14 cellular contexts compared by ENCODE assay signal in the genomic region with DNA sequence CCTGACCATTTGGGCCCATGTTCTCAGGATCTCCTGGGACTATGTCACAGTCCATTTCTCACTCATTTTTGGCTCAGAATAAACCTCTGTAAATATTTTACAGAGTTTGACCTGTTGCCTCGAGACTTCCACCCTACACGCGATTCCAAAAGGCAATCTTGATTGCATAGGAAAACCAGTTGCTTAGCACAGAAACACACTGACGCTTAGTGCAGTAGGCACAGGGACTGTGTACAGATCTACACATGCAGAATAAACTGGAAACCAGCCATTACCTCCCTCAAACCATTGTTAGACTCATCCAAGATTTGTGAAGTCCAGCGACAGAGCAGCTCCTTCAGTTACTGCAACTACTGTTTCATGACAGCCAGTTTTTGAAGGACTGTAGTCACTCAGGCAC.
A peak's percentile ranks its signal among the peaks of the same experiment; 100 is the strongest.
DNase-seq lines count a peak whose midpoint lies in the region; ATAC-seq and TF ChIP-seq lines count a peak whose summit lies in the region.
"Had no signal": no experiment of that assay in that cellular context is flagged by ENCODE, and none has a peak within 500 bp of the region (broad histone marks: within the 10 kb centered on the region; RNA-seq: fewer than 3 reads in every experiment).

No MANE protein-coding gene starts in this region.

- peak overlapping the region; percentile 7 for H2BK20ac ChIP-seq in IMR-90 (ENCODE audit: low read depth, low read length)

- H3K27ac Mint-ChIP-seq in brain, result peak overlapping the region in 4 of 5 experiments; percentile 43 to 78 (median 66)
- H3K27ac Mint-ChIP-seq: CD8-positive, alpha-beta T cell had no signal

- POLR2A ChIA-PET in IMR-90 (lab: Charles Lee; ENCODE audit: unreplicated experiment), result no interaction called here

- no peak overlapping the region for H2BK5ac ChIP-seq in IMR-90 (ENCODE audit: low read depth, low read length, poor library complexity, severe bottlenecking)

- intact Hi-C loops in IMR-90 (cut with micrococcal nuclease), result loop anchor here (10.0 kb wide), 1 partner anchor 150 kb away; no protein-coding TSS in a partner anchor

- H3K9ac ChIP-seq in IMR-90 (ENCODE audit: low read depth, low read length), result no peak overlapping the region

- no TSS peak for BruUV-seq in IMR-90 (replicated peaks; lab: Mats Ljungman, UMichigan)

- ATAC-seq in IMR-90 (ENCODE audit: low read depth) (no peak), GM21737 (IDR thresholded peaks at IDR 0.05; ENCODE audit: unreplicated experiment) (no peak), GM21619 (IDR thresholded peaks at IDR 0.05; ENCODE audit: unreplicated experiment) (no peak)
- ATAC-seq: CD8-positive, alpha-beta T cell had no signal

- no peaks in the 10 kb centered on the region for H4K20me1 ChIP-seq in IMR-90 (ENCODE audit: insufficient read depth, low read length)

- peak overlapping the region; percentile 14 for H3K4ac ChIP-seq in IMR-90 (ENCODE audit: low read depth, low read length)

- H3K56ac ChIP-seq in IMR-90 (ENCODE audit: extremely low read depth, insufficient read depth, low read length), result no peak overlapping the region

- in situ Hi-C loops in IMR-90 (cut with MboI; ENCODE audit: low sequenced_read_pairs), result no loop called here

- peaks cover 2 to 3% of the 10 kb centered on the region in 2 experiments; a peak in 2 of 4 replicates for H3K79me1 ChIP-seq in IMR-90 (ENCODE audit: low read depth in 1 of 2, low read length in 2 of 2)

- TF ChIP-seq RAD21 in IMR-90 (IDR thresholded peaks at IDR 0.05; ENCODE audit: low read length), result no peak

- H3K18ac ChIP-seq in IMR-90 (ENCODE audit: low read depth, low read length), result peak overlapping the region; percentile 78; the same call in 1 of the 2 replicates

- H3K4me2 ChIP-seq in IMR-90 (ENCODE audit: low read depth, low read length), result no peak overlapping the region

- H3K9me3 Mint-ChIP-seq in brain, result no peaks in the 10 kb centered on the region
- H3K9me3 Mint-ChIP-seq: CD8-positive, alpha-beta T cell had no signal

- dilution Hi-C loops in IMR-90 (cut with HindIII; ENCODE audit: low sequenced_read_pairs, unreplicated experiment), result no loop called here

- H3K4me1 ChIP-seq in IMR-90 (ENCODE audit: control insufficient read depth, insufficient read depth, low read length), result peaks cover 15% of the 10 kb centered on the region

- H3K9me1 ChIP-seq in IMR-90 (ENCODE audit: insufficient read depth, low read length), result peaks cover 7% of the 10 kb centered on the region

- H4K5ac ChIP-seq in IMR-90 (ENCODE audit: low read depth, low read length), result peak overlapping the region; percentile 68

- no peaks in the 10 kb centered on the region for H3K9me3 ChIP-seq in IMR-90 (ENCODE audit: control insufficient read depth, insufficient read depth, low read length)

- peak overlapping the region; percentile 52; the same call in 1 of the 2 replicates for H2AK5ac ChIP-seq in IMR-90 (ENCODE audit: low read depth, low read length)

- DNase-seq in IMR-90 (no peak), left kidney (ENCODE audit: low read depth, low spot score) (peak; percentile 28), renal cortical epithelial cell (ENCODE audit: low read depth) (peak; percentile 96), DMS53 treated with DMSO at 0.1 percent for 48 hours (lab: John Stamatoyannopoulos, UW; ENCODE audit: unreplicated experiment) (no peak)
- DNase-seq: CD8-positive, alpha-beta T cell; GF-D8; KBM-7; NCI-H146; NCI-H226; NCI-H526 treated with DMSO at 0.1 percent for 48 hours had no signal

- H3K14ac ChIP-seq in IMR-90 (replicated peaks; ENCODE audit: low read depth, low read length), result no peak overlapping the region; the same call in 1 of the 2 replicates

- 0 out of 4 replicates have a peak overlapping the region, but pooled peaks of 1 of the 2 experiments have one; percentile 41 for H4K8ac ChIP-seq in IMR-90 (ENCODE audit: low read depth in 2 of 2, low read length in 2 of 2)

- no peak overlapping the region for H3K4me3 ChIP-seq in IMR-90 (ENCODE audit: insufficient read depth, low read depth, low read length)

- H3K27me3 ChIP-seq in IMR-90 (ENCODE audit: control insufficient read depth, insufficient read depth, low read length), result no peaks in the 10 kb centered on the region

- no peaks in the 10 kb centered on the region for H3K36me3 Mint-ChIP-seq in brain
- H3K36me3 Mint-ChIP-seq: CD8-positive, alpha-beta T cell had no signal

- no peak for TF ChIP-seq CTCF in IMR-90 (conservative IDR thresholded peaks at IDR 0.05; ENCODE audit: low read depth, low read length)
- TF ChIP-seq CTCF in brain (conservative IDR thresholded peaks at IDR 0.05), result no peak

- no peaks in the 10 kb centered on the region for H3K36me3 ChIP-seq in IMR-90 (ENCODE audit: control insufficient read depth, insufficient read depth, low read length)

- 0 out of 2 replicates have a peak overlapping the region, but pooled peaks have one; percentile 1 for H3K23ac ChIP-seq in IMR-90 (ENCODE audit: low read depth, low read length)

- H3K27me3 Mint-ChIP-seq in brain, result peaks cover 4% of the 10 kb centered on the region

- CTCF ChIA-PET in IMR-90 (lab: Yijun Ruan, JAX), result no interaction called here

- H2BK15ac ChIP-seq in IMR-90 (ENCODE audit: low read depth, low read length), result peak overlapping the region; percentile 8; the same call in 1 of the 3 replicates

- H2AK9ac ChIP-seq in IMR-90 (replicated peaks; ENCODE audit: low read depth, low read length, poor library complexity), result no peak overlapping the region

- no peak overlapping the region for H2AFZ ChIP-seq in IMR-90 (replicated peaks; ENCODE audit: low read length, poor library complexity)

- H3K27ac ChIP-seq in IMR-90 (ENCODE audit: insufficient read depth, low read length), result no peak overlapping the region
- H3K27ac ChIP-seq: HL-60 had no signal

- peaks cover 53% of the 10 kb centered on the region for H3K4me1 Mint-ChIP-seq in brain

- no peak for TF ChIP-seq POLR2A in IMR-90 (IDR thresholded peaks at IDR 0.05; ENCODE audit: low read depth, low read length)

- no CpG with 5 or more reads among the region's 5 CpGs for WGBS in IMR-90 (ENCODE audit: extremely low coverage in 2 of 2, insufficient read length in 1 of 2), 2 experiments

- peak overlapping the region; percentile 35 for H2BK120ac ChIP-seq in IMR-90 (ENCODE audit: low read depth, low read length)

- peak overlapping the region in 1 of 5 experiments; percentile 63 for H3K4me3 Mint-ChIP-seq in brain
- H3K4me3 Mint-ChIP-seq: CD8-positive, alpha-beta T cell had no signal

- H4K91ac ChIP-seq in IMR-90 (ENCODE audit: insufficient read depth, low read depth, low read length), result peak overlapping the region; percentile 37; the same call in 1 of the 2 replicates

TF ChIP-seq in IMR-90, 13 proteins besides CTCF, POLR2A, EP300 and RAD21:
- TF ChIP-seq MAZ (IDR thresholded peaks at IDR 0.05; ENCODE audit: borderline replicate concordance, low read depth, low read length), result no peak
- no peak for TF ChIP-seq MXI1 (IDR thresholded peaks at IDR 0.05; ENCODE audit: borderline replicate concordance, low read depth, low read length)
- no peak for TF ChIP-seq RCOR1 (IDR thresholded peaks at IDR 0.05; ENCODE audit: insufficient replicate concordance, low read length)
- TF ChIP-seq NFE2L2 (IDR thresholded peaks at IDR 0.05; ENCODE audit: low read depth, low read length), result no peak
- no peak for TF ChIP-seq CEBPB (IDR thresholded peaks at IDR 0.05; ENCODE audit: low read depth, low read length)
- TF ChIP-seq, protein P1, sequence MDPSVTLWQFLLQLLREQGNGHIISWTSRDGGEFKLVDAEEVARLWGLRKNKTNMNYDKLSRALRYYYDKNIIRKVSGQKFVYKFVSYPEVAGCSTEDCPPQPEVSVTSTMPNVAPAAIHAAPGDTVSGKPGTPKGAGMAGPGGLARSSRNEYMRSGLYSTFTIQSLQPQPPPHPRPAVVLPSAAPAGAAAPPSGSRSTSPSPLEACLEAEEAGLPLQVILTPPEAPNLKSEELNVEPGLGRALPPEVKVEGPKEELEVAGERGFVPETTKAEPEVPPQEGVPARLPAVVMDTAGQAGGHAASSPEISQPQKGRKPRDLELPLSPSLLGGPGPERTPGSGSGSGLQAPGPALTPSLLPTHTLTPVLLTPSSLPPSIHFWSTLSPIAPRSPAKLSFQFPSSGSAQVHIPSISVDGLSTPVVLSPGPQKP (IDR thresholded peaks at IDR 0.05; ENCODE audit: borderline replicate concordance, low read depth, low read length), result no peak
- no peak for TF ChIP-seq BHLHE40 (IDR thresholded peaks at IDR 0.05; ENCODE audit: low read depth, low read length)
- TF ChIP-seq SMC3 (IDR thresholded peaks at IDR 0.05; ENCODE audit: low read depth, low read length), result no peak
TF ChIP-seq in IMR-90: peak in this region for 0.

Comparison
In these comparisons a context has a peak if more than half of its experiments do, and no peak if none do; other contexts are left out.
1. DNase-seq: peak in left kidney (single experiment) and renal cortical epithelial cell (single experiment); none in IMR-90 (single experiment) and DMS53 treated with DMSO at 0.1 percent for 48 hours (single experiment).